8 cellular contexts compared by ENCODE assay signal in genomic region chr20:10673176-10673830, GRCh38. TPM values are rescaled to one million over a fixed set of nuclear protein-coding genes. Genes with fewer than 3 reads are reported as not detected.
A peak's percentile ranks its signal among the peaks of the same experiment; 100 is the strongest.
DNase-seq lines count a peak whose midpoint lies in the region; ATAC-seq and TF ChIP-seq lines count a peak whose summit lies in the region.

No MANE protein-coding gene starts in this region.

- H3K27me3 ChIP-seq in lung (ENCODE audit: control insufficient read depth, insufficient read depth) (no peaks in the 10 kb centered on the region), thyroid gland (no peaks in the 10 kb centered on the region)

- intact Hi-C loops in thyroid gland (cut with DNase I), result loop anchor here (5.0 to 10.0 kb wide), 3 partner anchors 116 to 601 kb away; partner anchors contain the start of genes MKKS and SLX4IP

- H3K9me3 ChIP-seq in HEK293 (ENCODE audit: control insufficient read depth, insufficient read depth, low read depth, low read length) (no peaks in the 10 kb centered on the region), lung (ENCODE audit: control insufficient read depth in 2 of 2, insufficient read depth in 1 of 2, low read length in 1 of 2) (no peaks in the 10 kb centered on the region), thyroid gland (no peaks in the 10 kb centered on the region)

- WGBS in lung, 2 donors, result 0% methylated on average over 50 to 73 of the region's 73 CpGs
- WGBS in thyroid gland, 2 donors, result 0% methylated on average over 25 to 48 of the region's 73 CpGs

- TF ChIP-seq CTCF in C4-2B (conservative IDR thresholded peaks at IDR 0.05) (no peak), HEK293 (tag by site-specific recombination; IDR thresholded peaks at IDR 0.05) (no peak), lung (IDR thresholded peaks at IDR 0.05; ENCODE audit: control extremely low read depth, extremely low read depth) (no peak), thyroid gland (IDR thresholded peaks at IDR 0.05) (no peak)

- POLR2A ChIA-PET in HEK293 (lab: Yijun Ruan, JAX), result interaction anchor here (0.5 to 2.7 kb wide), 18 partner anchors 9 to 834 kb away, joined by 3 to 17 read pairs (median 5); partner anchors contain the start of genes MKKS, PAK5 and SLX4IP

- DNase-seq in ecto neural progenitor cell (ENCODE audit: low spot score) (peak; percentile 65), lung (ENCODE audit: low spot score) (peak; percentile 37), thyroid gland (peak; percentile 57 to 58), H4 (ENCODE audit: low spot score) (no peak)

- peak; percentile 3 for ATAC-seq in SK-N-SH treated with all-trans-retinoic acid at 6 μM for 48 hours
- ATAC-seq in lung (ENCODE audit: insufficient read depth, low FRiP score), result no peak
- no peak for ATAC-seq in HG02870 (IDR thresholded peaks at IDR 0.05; ENCODE audit: unreplicated experiment)

- peak overlapping the region; percentile 82 for H3K4me3 ChIP-seq in HEK293 (ENCODE audit: low read depth, low read length)
- H3K4me3 ChIP-seq in lung, result peak overlapping the region; percentile 94
- peak overlapping the region; percentile 45 to 77 (median 58) for H3K4me3 ChIP-seq in thyroid gland (replicated peaks in 1 of 3)

- H3K27ac ChIP-seq in C4-2B (peak overlapping the region; percentile 82), HEK293 (ENCODE audit: extremely low read depth, low read depth, low read length) (peak overlapping the region; percentile 99), lung (ENCODE audit: low read depth in 1 of 2, low read length in 1 of 2) (peak overlapping the region; percentile 74 to 97), thyroid gland (peak overlapping the region; percentile 95 to 99 (median 98))

- H3K36me3 ChIP-seq in HEK293 (ENCODE audit: control insufficient read depth in 2 of 2, insufficient read depth in 1 of 2, low read length in 2 of 2), result peaks cover 0 to 15% of the 10 kb centered on the region in 2 experiments; a peak in 1 of 3 replicates
- H3K36me3 ChIP-seq in lung (ENCODE audit: control insufficient read depth in 2 of 2, insufficient read depth in 2 of 2, low read length in 2 of 2), result no peaks in the 10 kb centered on the region
- H3K36me3 ChIP-seq in thyroid gland, result no peaks in the 10 kb centered on the region

- H3K4me1 ChIP-seq in HEK293 (ENCODE audit: control insufficient read depth, insufficient read depth, low read length) (peaks cover 20% of the 10 kb centered on the region), lung (ENCODE audit: control insufficient read depth in 2 of 2, insufficient read depth in 2 of 2, low read length in 2 of 2) (peaks cover under 1 to 6% of the 10 kb centered on the region in 2 donors), thyroid gland (peaks cover 33 to 36% of the 10 kb centered on the region in 2 donors)

- no peak for TF ChIP-seq POLR2A in thyroid gland (IDR thresholded peaks at IDR 0.05)

- CTCF ChIA-PET in HEK293 (lab: Yijun Ruan, JAX), result interaction anchor here (0.7 to 1.2 kb wide), 4 partner anchors 10 to 695 kb away, joined by 3 to 4 read pairs (median 3); no protein-coding TSS in a partner anchor

TF ChIP-seq in HEK293, 187 proteins besides CTCF, POLR2A, EP300 and RAD21:
- TF ChIP-seq ZNF626 (tag by site-specific recombination; IDR thresholded peaks at IDR 0.05) (no peak), ZBTB8A (tag by site-specific recombination; IDR thresholded peaks at IDR 0.05) (peak; percentile 89), SP3 (tag by site-specific recombination; IDR thresholded peaks at IDR 0.05) (no peak), ZNF791 (tag by site-specific recombination; IDR thresholded peaks at IDR 0.05) (no peak), GLIS2 (tag by site-specific recombination; IDR thresholded peaks at IDR 0.05) (peak; percentile 70), ZBTB26 (tag by site-specific recombination; optimal IDR thresholded peaks at IDR 0.05) (peak; percentile 59), HIC1 (tag by site-specific recombination; IDR thresholded peaks at IDR 0.05) (no peak), ZNF335 (tag by site-specific recombination; conservative IDR thresholded peaks at IDR 0.05) (0 out of 2 replicates have a peak, but pooled peaks have one; percentile 44)

TF ChIP-seq in SK-N-SH treated with all-trans-retinoic acid at 6 μM for 48 hours, 23 proteins besides CTCF, POLR2A, EP300 and RAD21:
- TF ChIP-seq ZNF70 (CRISPR knock-in tag; IDR thresholded peaks at IDR 0.05), result no peak
- no peak for TF ChIP-seq CREB5 (CRISPR knock-in tag; IDR thresholded peaks at IDR 0.05; ENCODE audit: low read depth)
- no peak for TF ChIP-seq TSHZ2 (CRISPR knock-in tag; IDR thresholded peaks at IDR 0.05)
- no peak for TF ChIP-seq BACH2 (CRISPR knock-in tag; IDR thresholded peaks at IDR 0.05; ENCODE audit: borderline replicate concordance)
- no peak for TF ChIP-seq ISL1 (CRISPR knock-in tag; IDR thresholded peaks at IDR 0.05)
- no peak for TF ChIP-seq TCF4 (CRISPR knock-in tag; IDR thresholded peaks at IDR 0.05; ENCODE audit: borderline replicate concordance)
- TF ChIP-seq PPARA (CRISPR knock-in tag; IDR thresholded peaks at IDR 0.05; ENCODE audit: borderline replicate concordance), result no peak
- TF ChIP-seq ARNTL (CRISPR knock-in tag; IDR thresholded peaks at IDR 0.05; ENCODE audit: borderline replicate concordance, low read depth), result no peak
- no peak for TF ChIP-seq GLIS3 (CRISPR knock-in tag; IDR thresholded peaks at IDR 0.05)
TF ChIP-seq in SK-N-SH treated with all-trans-retinoic acid at 6 μM for 48 hours: peak in this region for 0.

RNA-seq across cellular contexts. Expression of gene JAG1, which starts 0.5 kb away (rescaled TPM):
- total RNA-seq in lung (10 to 100 TPM; 61.4 to 70.3 TPM), thyroid gland (10 to 100 TPM; 41.2 to 67.9 (median 46.2) TPM)
- polyA plus RNA-seq in lung, result 10 to 100 TPM; 11.9 to 32.3 TPM
- 8.4 and 9.9 TPM in 2 replicates for total RNA-seq in H4 (2014; rRNA removed; shearing (Covaris generic))
